Comparison of ENCODE assay signal across 11 cellular contexts in the genomic region with DNA sequence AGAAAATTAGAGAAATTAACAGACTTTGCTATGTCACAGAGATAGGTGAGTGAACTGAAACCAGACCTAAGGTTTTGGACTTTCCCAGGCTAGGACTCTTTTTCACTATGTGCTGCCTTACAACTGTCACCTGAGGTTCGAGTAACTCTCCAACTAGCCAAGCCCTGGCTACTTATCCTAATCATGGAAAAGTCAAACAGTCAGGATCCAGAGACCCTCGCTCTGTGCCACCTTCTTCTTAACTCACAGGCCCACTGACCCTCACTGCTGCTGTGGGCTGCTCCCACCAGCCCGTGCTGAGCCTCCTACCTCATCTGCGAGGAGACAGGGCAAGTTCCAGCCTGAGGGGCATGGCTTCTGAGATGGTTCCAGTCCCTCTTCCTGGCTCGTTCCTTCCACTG.
A peak's percentile ranks its signal among the peaks of the same experiment; 100 is the strongest.
DNase-seq lines count a peak whose midpoint lies in the region; ATAC-seq and TF ChIP-seq lines count a peak whose summit lies in the region.
"Had no signal": no experiment of that assay in that cellular context is flagged by ENCODE, and none has a peak within 500 bp of the region (broad histone marks: within the 10 kb centered on the region; RNA-seq: fewer than 3 reads in every experiment).

No MANE protein-coding gene starts in this region.

- CTCF ChIA-PET in CD4-positive, alpha-beta memory T cell (lab: Charles Lee; ENCODE audit: partially characterized antibody), result interaction anchor here (0.9 to 9.1 kb wide), 7 partner anchors 12 to 49 kb away, joined by 4 to 100 read pairs (median 6); no protein-coding TSS in a partner anchor
- CTCF ChIA-PET in activated CD4-positive, alpha-beta memory T cell treated with anti-CD3 and anti-CD28 coated beads, Interleukin-2, amount 10 ng/mL, durations not matched to agents 7 days and 5 days (lab: Charles Lee), result interaction anchor here (1.0 to 8.2 kb wide), 7 partner anchors 9 to 49 kb away, joined by 3 to 64 read pairs (median 5); no protein-coding TSS in a partner anchor
- CTCF ChIA-PET in WTC11 (lab: Charles Lee), result interaction anchor here (1.3 to 2.0 kb wide), 3 partner anchors 13 to 62 kb away, joined by 3 to 9 read pairs (median 3); no protein-coding TSS in a partner anchor

- H3K9me3 Mint-ChIP-seq in CD4-positive, alpha-beta memory T cell, result no peaks in the 10 kb centered on the region
- no peaks in the 10 kb centered on the region for H3K9me3 Mint-ChIP-seq in activated CD4-positive, alpha-beta memory T cell treated with anti-CD3 and anti-CD28 coated beads, Interleukin-2, amount 10 ng/mL, durations not matched to agents 7 days and 5 days
- H3K9me3 Mint-ChIP-seq in WTC11, result no peaks in the 10 kb centered on the region

- no peak for TF ChIP-seq CTCF in WTC11 (IDR thresholded peaks at IDR 0.05)

- ATAC-seq in GM21825 (IDR thresholded peaks at IDR 0.05; ENCODE audit: unreplicated experiment) (peak; percentile 32), WTC11 (no peak), HG03378 (IDR thresholded peaks at IDR 0.05; ENCODE audit: unreplicated experiment) (no peak)

- peak overlapping the region; percentile 77 for H3K27ac ChIP-seq in CD4-positive, alpha-beta memory T cell (ENCODE audit: low read depth, low read length)
- peak overlapping the region; percentile 50 for H3K27ac ChIP-seq in muscle layer of duodenum (ENCODE audit: low read length)

- no peaks in the 10 kb centered on the region for H3K36me3 ChIP-seq in CD4-positive, alpha-beta memory T cell (ENCODE audit: insufficient read depth, low read length)
- H3K36me3 ChIP-seq in muscle layer of duodenum (ENCODE audit: control insufficient read depth in 1 of 2, insufficient read depth in 2 of 2, low read length in 2 of 2), result peaks cover 4 to 44% of the 10 kb centered on the region in 2 donors

- no peaks in the 10 kb centered on the region for H3K27me3 ChIP-seq in CD4-positive, alpha-beta memory T cell (ENCODE audit: insufficient read depth, low read length)
- no peaks in the 10 kb centered on the region for H3K27me3 ChIP-seq in muscle layer of duodenum (ENCODE audit: low read depth, low read length)
- H3K27me3 ChIP-seq: adrenal gland had no signal

- H3K36me3 Mint-ChIP-seq in CD4-positive, alpha-beta memory T cell, result peaks cover 14 to 62% of the 10 kb centered on the region in 2 donors
- H3K36me3 Mint-ChIP-seq in activated CD4-positive, alpha-beta memory T cell treated with anti-CD3 and anti-CD28 coated beads, Interleukin-2, amount 10 ng/mL, durations not matched to agents 7 days and 5 days (ENCODE audit: low read depth), result peaks cover 74% of the 10 kb centered on the region
- no peaks in the 10 kb centered on the region for H3K36me3 Mint-ChIP-seq in WTC11

- H3K27me3 Mint-ChIP-seq in CD4-positive, alpha-beta memory T cell, result peaks cover 0 to under 1% of the 10 kb centered on the region in 2 donors
- H3K27me3 Mint-ChIP-seq in activated CD4-positive, alpha-beta memory T cell treated with anti-CD3 and anti-CD28 coated beads, Interleukin-2, amount 10 ng/mL, durations not matched to agents 7 days and 5 days, result no peaks in the 10 kb centered on the region
- no peaks in the 10 kb centered on the region for H3K27me3 Mint-ChIP-seq in WTC11 (ENCODE audit: low read depth)

- POLR2A ChIA-PET in CD4-positive, alpha-beta memory T cell (lab: Charles Lee; ENCODE audit: partially characterized antibody), result interaction anchor here (1.4 to 8.9 kb wide), 3 partner anchors 10 to 14 kb away, joined by 4 to 176 read pairs (median 6); no protein-coding TSS in a partner anchor
- POLR2A ChIA-PET in activated CD4-positive, alpha-beta memory T cell treated with anti-CD3 and anti-CD28 coated beads, Interleukin-2, amount 10 ng/mL, durations not matched to agents 7 days and 5 days (lab: Charles Lee), result interaction anchor here (0.8 to 17.4 kb wide), 10 partner anchors 7 to 97 kb away, joined by 3 to 322 read pairs (median 4); no protein-coding TSS in a partner anchor
- POLR2A ChIA-PET in WTC11 (lab: Charles Lee), result no interaction called here

- no peak for DNase-seq in CD4-positive, alpha-beta memory T cell
- no peak for DNase-seq in activated CD4-positive, alpha-beta memory T cell treated with anti-CD3 and anti-CD28 coated beads, Interleukin-2, amount 10 ng/mL, durations not matched to agents 7 days and 5 days
- DNase-seq in WTC11 (ENCODE audit: low spot score) (no peak), glomerular visceral epithelial cell (ENCODE audit: extremely low spot score) (no peak), NCI-H226 (no peak)
- DNase-seq: adrenal gland, DMS 273 treated with DMSO at 0.1 percent for 48 hours, NCI-H187 treated with DMSO at 0.1 percent for 48 hours had no signal

- intact Hi-C loops in CD4-positive, alpha-beta memory T cell (cut with micrococcal nuclease), result loop anchor here (1.0 kb wide), 1 partner anchor 11 kb away; no protein-coding TSS in a partner anchor

- H3K4me1 Mint-ChIP-seq in CD4-positive, alpha-beta memory T cell, result peaks cover 68 to 80% (median 74%) of the 10 kb centered on the region in 4 donors
- peaks cover 78% of the 10 kb centered on the region for H3K4me1 Mint-ChIP-seq in activated CD4-positive, alpha-beta memory T cell treated with anti-CD3 and anti-CD28 coated beads, Interleukin-2, amount 10 ng/mL, durations not matched to agents 7 days and 5 days
- peaks cover 32% of the 10 kb centered on the region for H3K4me1 Mint-ChIP-seq in WTC11

- peak overlapping the region in 7 of 8 donors; percentile 66 to 84 (median 74) for H3K4me3 Mint-ChIP-seq in CD4-positive, alpha-beta memory T cell
- H3K4me3 Mint-ChIP-seq in activated CD4-positive, alpha-beta memory T cell treated with anti-CD3 and anti-CD28 coated beads, Interleukin-2, amount 10 ng/mL, durations not matched to agents 7 days and 5 days, result peak overlapping the region; percentile 40
- no peak overlapping the region for H3K4me3 Mint-ChIP-seq in WTC11

- peak overlapping the region in 6 of 7 donors; percentile 92 to 98 (median 96) for H3K27ac Mint-ChIP-seq in CD4-positive, alpha-beta memory T cell
- H3K27ac Mint-ChIP-seq in activated CD4-positive, alpha-beta memory T cell treated with anti-CD3 and anti-CD28 coated beads, Interleukin-2, amount 10 ng/mL, durations not matched to agents 7 days and 5 days, result peak overlapping the region; percentile 78
- H3K27ac Mint-ChIP-seq in WTC11, result no peak overlapping the region; the same call in 1 of the 2 replicates

- peaks cover 94% of the 10 kb centered on the region for H3K4me1 ChIP-seq in CD4-positive, alpha-beta memory T cell (ENCODE audit: insufficient read depth, low read length)
- peaks cover 6 to 21% of the 10 kb centered on the region in 2 donors for H3K4me1 ChIP-seq in muscle layer of duodenum (ENCODE audit: control insufficient read depth in 1 of 2, insufficient read depth in 2 of 2, low read length in 2 of 2)

- no peaks in the 10 kb centered on the region for H3K9me3 ChIP-seq in CD4-positive, alpha-beta memory T cell (ENCODE audit: control insufficient read depth in 1 of 2, low read length in 2 of 2)
- H3K9me3 ChIP-seq in muscle layer of duodenum (ENCODE audit: control insufficient read depth in 1 of 2, low read length in 2 of 2), result no peaks in the 10 kb centered on the region
- H3K9me3 ChIP-seq: adrenal gland had no signal

- H3K4me3 ChIP-seq in CD4-positive, alpha-beta memory T cell (ENCODE audit: low read length in 2 of 2), result no peak overlapping the region
- no peak overlapping the region for H3K4me3 ChIP-seq in muscle layer of duodenum (ENCODE audit: low read depth in 1 of 2, low read length in 2 of 2)
- H3K4me3 ChIP-seq: adrenal gland had no signal

TF ChIP-seq in WTC11, 78 proteins besides CTCF, POLR2A, EP300 and RAD21 (continues in another document):
- TF ChIP-seq ZNF416 (CRISPR knock-in tag; IDR thresholded peaks at IDR 0.05) (no peak), HMGA2 (CRISPR knock-in tag; IDR thresholded peaks at IDR 0.05) (no peak), FOXK1 (CRISPR knock-in tag; IDR thresholded peaks at IDR 0.05) (no peak)
- TF ChIP-seq, protein P1, sequence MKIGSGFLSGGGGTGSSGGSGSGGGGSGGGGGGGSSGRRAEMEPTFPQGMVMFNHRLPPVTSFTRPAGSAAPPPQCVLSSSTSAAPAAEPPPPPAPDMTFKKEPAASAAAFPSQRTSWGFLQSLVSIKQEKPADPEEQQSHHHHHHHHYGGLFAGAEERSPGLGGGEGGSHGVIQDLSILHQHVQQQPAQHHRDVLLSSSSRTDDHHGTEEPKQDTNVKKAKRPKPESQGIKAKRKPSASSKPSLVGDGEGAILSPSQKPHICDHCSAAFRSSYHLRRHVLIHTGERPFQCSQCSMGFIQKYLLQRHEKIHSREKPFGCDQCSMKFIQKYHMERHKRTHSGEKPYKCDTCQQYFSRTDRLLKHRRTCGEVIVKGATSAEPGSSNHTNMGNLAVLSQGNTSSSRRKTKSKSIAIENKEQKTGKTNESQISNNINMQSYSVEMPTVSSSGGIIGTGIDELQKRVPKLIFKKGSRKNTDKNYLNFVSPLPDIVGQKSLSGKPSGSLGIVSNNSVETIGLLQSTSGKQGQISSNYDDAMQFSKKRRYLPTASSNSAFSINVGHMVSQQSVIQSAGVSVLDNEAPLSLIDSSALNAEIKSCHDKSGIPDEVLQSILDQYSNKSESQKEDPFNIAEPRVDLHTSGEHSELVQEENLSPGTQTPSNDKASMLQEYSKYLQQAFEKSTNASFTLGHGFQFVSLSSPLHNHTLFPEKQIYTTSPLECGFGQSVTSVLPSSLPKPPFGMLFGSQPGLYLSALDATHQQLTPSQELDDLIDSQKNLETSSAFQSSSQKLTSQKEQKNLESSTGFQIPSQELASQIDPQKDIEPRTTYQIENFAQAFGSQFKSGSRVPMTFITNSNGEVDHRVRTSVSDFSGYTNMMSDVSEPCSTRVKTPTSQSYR (CRISPR knock-in tag; IDR thresholded peaks at IDR 0.05), result no peak
- TF ChIP-seq, protein P2, sequence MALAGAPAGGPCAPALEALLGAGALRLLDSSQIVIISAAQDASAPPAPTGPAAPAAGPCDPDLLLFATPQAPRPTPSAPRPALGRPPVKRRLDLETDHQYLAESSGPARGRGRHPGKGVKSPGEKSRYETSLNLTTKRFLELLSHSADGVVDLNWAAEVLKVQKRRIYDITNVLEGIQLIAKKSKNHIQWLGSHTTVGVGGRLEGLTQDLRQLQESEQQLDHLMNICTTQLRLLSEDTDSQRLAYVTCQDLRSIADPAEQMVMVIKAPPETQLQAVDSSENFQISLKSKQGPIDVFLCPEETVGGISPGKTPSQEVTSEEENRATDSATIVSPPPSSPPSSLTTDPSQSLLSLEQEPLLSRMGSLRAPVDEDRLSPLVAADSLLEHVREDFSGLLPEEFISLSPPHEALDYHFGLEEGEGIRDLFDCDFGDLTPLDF (CRISPR knock-in tag; IDR thresholded peaks at IDR 0.05), result no peak
- TF ChIP-seq, protein P3, sequence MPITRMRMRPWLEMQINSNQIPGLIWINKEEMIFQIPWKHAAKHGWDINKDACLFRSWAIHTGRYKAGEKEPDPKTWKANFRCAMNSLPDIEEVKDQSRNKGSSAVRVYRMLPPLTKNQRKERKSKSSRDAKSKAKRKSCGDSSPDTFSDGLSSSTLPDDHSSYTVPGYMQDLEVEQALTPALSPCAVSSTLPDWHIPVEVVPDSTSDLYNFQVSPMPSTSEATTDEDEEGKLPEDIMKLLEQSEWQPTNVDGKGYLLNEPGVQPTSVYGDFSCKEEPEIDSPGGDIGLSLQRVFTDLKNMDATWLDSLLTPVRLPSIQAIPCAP (CRISPR knock-in tag; IDR thresholded peaks at IDR 0.05), result no peak
